ENCODE assay signal across 8 cellular contexts in genomic region chr2:216412022-216412999, GRCh38. TPM values are rescaled to one million over a fixed set of nuclear protein-coding genes. Genes with fewer than 3 reads are reported as not detected.
DNase-seq lines count a peak whose midpoint lies in the region; ATAC-seq and TF ChIP-seq lines count a peak whose summit lies in the region.

Gene SMARCAL1, plus strand, starts transcription at chr2:216412484. Its CDS starts 2,221 bp downstream, at chr2:216414705.

- H3K27ac Mint-ChIP-seq in activated naive CD8-positive, alpha-beta T cell treated with anti-CD3 and anti-CD28 coated beads, Interleukin-2, amount 10 ng/mL, durations not matched to agents 7 days and 5 days, result peak within 1 kb of the TSS; percentile 97
- H3K27ac Mint-ChIP-seq in osteocyte (ENCODE audit: unreplicated experiment), result peak within 1 kb of the TSS; percentile 98

- peak within 1 kb of the TSS; percentile 75 for H3K9ac ChIP-seq in SU-DHL-6 (ENCODE audit: low read length)

- H3K4me3 Mint-ChIP-seq in activated naive CD8-positive, alpha-beta T cell treated with anti-CD3 and anti-CD28 coated beads, Interleukin-2, amount 10 ng/mL, durations not matched to agents 7 days and 5 days, result peak within 1 kb of the TSS; percentile 96
- H3K4me3 Mint-ChIP-seq in osteocyte (ENCODE audit: unreplicated experiment), result peak within 1 kb of the TSS; percentile 95

- peaks cover 18% of the 10 kb centered on the region for H3K4me1 Mint-ChIP-seq in activated naive CD8-positive, alpha-beta T cell treated with anti-CD3 and anti-CD28 coated beads, Interleukin-2, amount 10 ng/mL, durations not matched to agents 7 days and 5 days
- peaks cover 12% of the 10 kb centered on the region for H3K4me1 Mint-ChIP-seq in osteocyte (ENCODE audit: unreplicated experiment)

- no peaks in the 10 kb centered on the region for H3K9me2 ChIP-seq in SU-DHL-6 (replicated peaks; ENCODE audit: insufficient read depth, low read length)

- peak; percentile 66 for TF ChIP-seq POLR2A in GM10847 (IDR thresholded peaks at IDR 0.05; ENCODE audit: extremely low read depth, insufficient read length)

- DNase-seq in NCI-H128 (lab: John Stamatoyannopoulos, UW; ENCODE audit: unreplicated experiment) (peak; percentile 90), head of caudate nucleus (peak; percentile 98 to 100 (median 100)), osteocyte (ENCODE audit: extremely low spot score, unreplicated experiment) (peak; percentile 99)
- peak; percentile 97 for DNase-seq in activated naive CD8-positive, alpha-beta T cell treated with anti-CD3 and anti-CD28 coated beads, Interleukin-2, amount 10 ng/mL, durations not matched to agents 7 days and 5 days

- POLR2A ChIA-PET in activated naive CD8-positive, alpha-beta T cell treated with anti-CD3 and anti-CD28 coated beads, Interleukin-2, amount 10 ng/mL, durations not matched to agents 7 days and 5 days (lab: Charles Lee), result interaction anchor here (0.6 to 1.8 kb wide), 6 partner anchors 16 to 292 kb away, joined by 3 to 11 read pairs (median 4); partner anchors contain the start of gene RPL37A

- TF ChIP-seq CTCF in SU-DHL-6 (IDR thresholded peaks at IDR 0.05; ENCODE audit: insufficient read depth, low read length, poor library complexity, severe bottlenecking) (no peak), osteocyte (IDR thresholded peaks at IDR 0.05) (no peak)

- peak within 1 kb of the TSS; percentile 71 for H3K4me2 ChIP-seq in SU-DHL-6 (ENCODE audit: low read depth, low read length, poor library complexity, severe bottlenecking)

- no peaks in the 10 kb centered on the region for H3K36me3 ChIP-seq in SU-DHL-6 (ENCODE audit: low read length)
- H3K36me3 ChIP-seq in thymus (ENCODE audit: control insufficient read depth, insufficient read depth), result peaks cover 3% of the 10 kb centered on the region

- no peaks in the 10 kb centered on the region; the same call in 1 of the 2 replicates for H3K79me2 ChIP-seq in SU-DHL-6 (ENCODE audit: insufficient read depth, low read length)

- H3F3A ChIP-seq in SU-DHL-6 (ENCODE audit: insufficient read depth), result no peaks in the 10 kb centered on the region

- no peaks in the 10 kb centered on the region for H3K9me3 Mint-ChIP-seq in activated naive CD8-positive, alpha-beta T cell treated with anti-CD3 and anti-CD28 coated beads, Interleukin-2, amount 10 ng/mL, durations not matched to agents 7 days and 5 days
- H3K9me3 Mint-ChIP-seq in osteocyte (ENCODE audit: unreplicated experiment), result no peaks in the 10 kb centered on the region

- intact Hi-C loops in head of caudate nucleus (cut with DNase I), result loop anchor here (10.0 kb wide), 1 partner anchor 298 kb away; no protein-coding TSS in a partner anchor

- H3K27me3 ChIP-seq in SU-DHL-6 (ENCODE audit: low read length) (no peaks in the 10 kb centered on the region), thymus (ENCODE audit: control insufficient read depth, insufficient read depth) (no peaks in the 10 kb centered on the region)

- H3K4me1 ChIP-seq in thymus (ENCODE audit: control insufficient read depth, insufficient read depth, low read length), result peaks cover 3% of the 10 kb centered on the region

- peaks cover 20% of the 10 kb centered on the region for H3K36me3 Mint-ChIP-seq in activated naive CD8-positive, alpha-beta T cell treated with anti-CD3 and anti-CD28 coated beads, Interleukin-2, amount 10 ng/mL, durations not matched to agents 7 days and 5 days
- peaks cover 6% of the 10 kb centered on the region for H3K36me3 Mint-ChIP-seq in osteocyte (ENCODE audit: unreplicated experiment)

- ATAC-seq in HG02678 (IDR thresholded peaks at IDR 0.05; ENCODE audit: unreplicated experiment), result peak; percentile 90
- ATAC-seq in activated naive CD8-positive, alpha-beta T cell treated with anti-CD3 and anti-CD28 coated beads, Interleukin-2, amount 10 ng/mL, durations not matched to agents 7 days and 5 days (ENCODE audit: low read depth), result peak; percentile 89

- H2AFZ ChIP-seq in SU-DHL-6 (ENCODE audit: low read depth, low read length, severe bottlenecking), result peak within 1 kb of the TSS; percentile 95

- peaks cover 7% of the 10 kb centered on the region for H3K27me3 Mint-ChIP-seq in activated naive CD8-positive, alpha-beta T cell treated with anti-CD3 and anti-CD28 coated beads, Interleukin-2, amount 10 ng/mL, durations not matched to agents 7 days and 5 days
- no peaks in the 10 kb centered on the region for H3K27me3 Mint-ChIP-seq in osteocyte (ENCODE audit: unreplicated experiment)

- H3K9me3 ChIP-seq in SU-DHL-6 (ENCODE audit: insufficient read depth, low read length) (no peaks in the 10 kb centered on the region), thymus (ENCODE audit: control insufficient read depth) (no peaks in the 10 kb centered on the region)

- 7% methylated on average over 56 of the region's 56 CpGs for WGBS in thymus

- H3K4me3 ChIP-seq in SU-DHL-6 (ENCODE audit: insufficient read depth, low read length, poor library complexity, severe bottlenecking) (peak within 1 kb of the TSS; percentile 78), thymus (ENCODE audit: low read length) (peak within 1 kb of the TSS; percentile 78)

- no peaks in the 10 kb centered on the region for H4K20me1 ChIP-seq in SU-DHL-6 (ENCODE audit: low read depth, low read length)

- H3K27ac ChIP-seq in SU-DHL-6 (ENCODE audit: low read depth, low read length) (peak within 1 kb of the TSS; percentile 61), thymus (ENCODE audit: low read depth) (peak within 1 kb of the TSS; percentile 87)

RNA-seq across cellular contexts. Expression of gene SMARCAL1, which starts in this region (rescaled TPM):
- total RNA-seq in activated naive CD8-positive, alpha-beta T cell treated with anti-CD3 and anti-CD28 coated beads, Interleukin-2, amount 10 ng/mL, durations not matched to agents 7 days and 5 days, result 10 to 100 TPM; 24.5 to 25.7 TPM
- 23.6 and 25.2 TPM in 2 replicates for total RNA-seq in osteocyte
- polyA plus RNA-seq in thymus, result 13.8 TPM

Comparison
In these comparisons a context has a peak if more than half of its experiments do, and no peak if none do; other contexts are left out.
1. Peak in every context shown above with its lines: DNase-seq, ATAC-seq, H3K4me3 ChIP-seq and H3K27ac ChIP-seq.